Comparison of ENCODE assay signal across 36 cellular contexts in the genomic region with DNA sequence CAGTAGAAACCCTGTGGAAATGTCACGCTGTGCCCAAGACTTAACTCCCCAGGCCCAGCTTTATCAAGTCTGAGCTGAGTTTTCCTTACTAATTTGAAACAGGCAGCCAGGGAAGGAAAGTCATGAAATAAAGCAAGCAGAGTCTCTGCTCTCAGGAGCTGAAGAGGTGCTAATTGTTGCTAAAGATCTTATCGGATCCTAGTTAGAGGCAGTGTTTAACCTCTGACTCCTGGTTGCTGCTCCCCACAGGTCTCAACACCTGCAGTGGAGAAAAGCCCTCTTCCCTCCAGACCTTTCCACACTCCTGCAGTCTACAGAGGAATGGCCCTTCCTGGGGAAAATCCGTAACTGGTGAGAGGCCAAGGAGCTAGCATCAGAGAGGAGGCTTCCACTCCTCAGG.
"Had no signal": no experiment of that assay in that cellular context is flagged by ENCODE, and none has a peak within 500 bp of the region (broad histone marks: within the 10 kb centered on the region; RNA-seq: fewer than 3 reads in every experiment).

No MANE protein-coding gene starts in this region.

- H3K27me3 ChIP-seq: adrenal gland, body of pancreas, esophagus squamous epithelium, gastroesophageal sphincter had no signal

- H3K4me3 Mint-ChIP-seq: activated B cell treated with CpG ODN at 0.5 μM for 24 hours; activated CD8-positive, alpha-beta memory T cell treated with anti-CD3 and anti-CD28 coated beads, Interleukin-2, amount 10 ng/mL, durations not matched to agents 7 days and 5 days; activated CD8-positive, alpha-beta T cell treated with anti-CD3 and anti-CD28 coated beads, Interleukin-2, amount 10 ng/mL, durations not matched to agents 7 days and 5 days; activated naive CD4-positive, alpha-beta T cell treated with anti-CD3 and anti-CD28 coated beads for 36 hours; activated naive CD4-positive, alpha-beta T cell treated with anti-CD3 and anti-CD28 coated beads, Interleukin-2, amount 50 U/mL, for 24 hours; activated naive CD8-positive, alpha-beta T cell treated with anti-CD3 and anti-CD28 coated beads for 36 hours; activated naive CD8-positive, alpha-beta T cell treated with anti-CD3 and anti-CD28 coated beads, Interleukin-2, amount 50 U/mL, for 24 hours; activated T-helper 1 cell treated with anti-CD3 and anti-CD28 coated beads, Interleukin-12 subunit alpha, Interleukin-12 subunit beta, Interleukin-2, Interleukin-4 antibody, amounts not matched to agents 30 ng/mL and 10 ng/mL and 1 ng/mL, durations not matched to agents 14 hours and 24 hours and 36 hours; central memory CD8-positive, alpha-beta T cell; effector memory CD8-positive, alpha-beta T cell; T-helper 17 cell; T-helper 2 cell treated with Interferon-gamma antibody and Interleukin-4, amounts not matched to agents 5 μg/mL and 100 μg/mL, for 36 hours had no signal

- H3K36me3 ChIP-seq: adrenal gland, cardiac muscle cell, esophagus squamous epithelium, gastroesophageal sphincter, WERI-Rb-1 had no signal

- H3K27me3 Mint-ChIP-seq: activated B cell treated with CpG ODN at 0.5 μM for 24 hours; activated CD8-positive, alpha-beta memory T cell treated with anti-CD3 and anti-CD28 coated beads, Interleukin-2, amount 10 ng/mL, durations not matched to agents 7 days and 5 days; activated naive CD4-positive, alpha-beta T cell treated with anti-CD3 and anti-CD28 coated beads, Interleukin-2, amount 50 U/mL, for 24 hours; activated naive CD8-positive, alpha-beta T cell treated with anti-CD3 and anti-CD28 coated beads for 36 hours; activated naive CD8-positive, alpha-beta T cell treated with anti-CD3 and anti-CD28 coated beads, Interleukin-2, amount 50 U/mL, for 24 hours; central memory CD8-positive, alpha-beta T cell; T-helper 17 cell had no signal

- ATAC-seq: activated CD4-positive, CD25-positive, alpha-beta regulatory T cell treated with anti-CD3 and anti-CD28 coated beads, Interleukin-2, amount 50 U/mL, for 24 hours; activated CD8-positive, alpha-beta memory T cell treated with anti-CD3 and anti-CD28 coated beads, Interleukin-2, amount 10 ng/mL, durations not matched to agents 7 days and 5 days; activated CD8-positive, alpha-beta T cell treated with anti-CD3 and anti-CD28 coated beads, Interleukin-2, amount 10 ng/mL, durations not matched to agents 7 days and 5 days; activated naive CD8-positive, alpha-beta T cell treated with anti-CD3 and anti-CD28 coated beads, Interleukin-2, amount 50 U/mL, for 24 hours; body of pancreas; effector memory CD8-positive, alpha-beta T cell; gastroesophageal sphincter; T-helper 17 cell had no signal

- H3K4me1 Mint-ChIP-seq: activated B cell treated with CpG ODN at 0.5 μM for 24 hours; activated CD8-positive, alpha-beta memory T cell treated with anti-CD3 and anti-CD28 coated beads, Interleukin-2, amount 10 ng/mL, durations not matched to agents 7 days and 5 days; activated naive CD4-positive, alpha-beta T cell treated with anti-CD3 and anti-CD28 coated beads, Interleukin-2, amount 50 U/mL, for 24 hours; activated naive CD8-positive, alpha-beta T cell treated with anti-CD3 and anti-CD28 coated beads for 36 hours; activated naive CD8-positive, alpha-beta T cell treated with anti-CD3 and anti-CD28 coated beads, Interleukin-2, amount 50 U/mL, for 24 hours; central memory CD8-positive, alpha-beta T cell; T-helper 17 cell had no signal

- H3K36me3 Mint-ChIP-seq: activated CD8-positive, alpha-beta memory T cell treated with anti-CD3 and anti-CD28 coated beads, Interleukin-2, amount 10 ng/mL, durations not matched to agents 7 days and 5 days; activated naive CD4-positive, alpha-beta T cell treated with anti-CD3 and anti-CD28 coated beads, Interleukin-2, amount 50 U/mL, for 24 hours; activated naive CD8-positive, alpha-beta T cell treated with anti-CD3 and anti-CD28 coated beads for 36 hours had no signal

- H3K27ac ChIP-seq: adrenal gland, body of pancreas, cardiac muscle cell, epithelial cell of prostate, esophagus squamous epithelium, gastroesophageal sphincter, WERI-Rb-1 had no signal

- H3K4me1 ChIP-seq: adrenal gland, body of pancreas, esophagus squamous epithelium, gastroesophageal sphincter had no signal

- H3K9me3 ChIP-seq: adrenal gland, body of pancreas, esophagus squamous epithelium, gastroesophageal sphincter had no signal

- H3K9me3 Mint-ChIP-seq: activated naive CD4-positive, alpha-beta T cell treated with anti-CD3 and anti-CD28 coated beads for 36 hours; activated naive CD4-positive, alpha-beta T cell treated with anti-CD3 and anti-CD28 coated beads, Interleukin-2, amount 50 U/mL, for 24 hours; activated naive CD8-positive, alpha-beta T cell treated with anti-CD3 and anti-CD28 coated beads for 36 hours; activated T-helper 1 cell treated with anti-CD3 and anti-CD28 coated beads, Interleukin-12 subunit alpha, Interleukin-12 subunit beta, Interleukin-2, Interleukin-4 antibody, amounts not matched to agents 30 ng/mL and 10 ng/mL and 1 ng/mL, durations not matched to agents 14 hours and 24 hours and 36 hours; activated T-helper 2 cell treated with anti-CD3 and anti-CD28 coated beads, Interferon-gamma antibody, Interleukin-2, Interleukin-4, amounts not matched to agents 10 μg/mL and 5 μg/mL and 100 μg/mL, durations not matched to agents 14 hours and 24 hours and 36 hours; T-helper 2 cell treated with Interferon-gamma antibody and Interleukin-4, amounts not matched to agents 5 μg/mL and 100 μg/mL, for 36 hours had no signal

- DNase-seq: activated B cell treated with CpG ODN at 0.5 μM for 24 hours; activated CD4-positive, alpha-beta T cell treated with anti-CD3 and anti-CD28 coated beads for 48 hours; activated CD4-positive, alpha-beta T cell treated with anti-CD3 and anti-CD28 coated beads, Interleukin-2, amount 50 U/mL, for 1 hour; activated CD4-positive, alpha-beta T cell treated with anti-CD3 and anti-CD28 coated beads, Interleukin-2, amount 50 U/mL, for 48 hours; activated CD8-positive, alpha-beta memory T cell treated with anti-CD3 and anti-CD28 coated beads, Interleukin-2, amount 10 ng/mL, durations not matched to agents 7 days and 5 days; activated CD8-positive, alpha-beta memory T cell treated with anti-CD3 and anti-CD28 coated beads, Interleukin-2, amount 50 U/mL, for 4 hours; activated CD8-positive, alpha-beta T cell treated with anti-CD3 and anti-CD28 coated beads, Interleukin-2, amount 10 ng/mL, durations not matched to agents 7 days and 5 days; activated effector memory CD4-positive, alpha-beta T cell treated with anti-CD3 and anti-CD28 coated beads, Interleukin-2, amount 50 U/mL, for 16 hours; activated naive CD4-positive, alpha-beta T cell treated with anti-CD3 and anti-CD28 coated beads for 36 hours; activated naive CD8-positive, alpha-beta T cell treated with anti-CD3 and anti-CD28 coated beads for 36 hours; activated naive CD8-positive, alpha-beta T cell treated with anti-CD3 and anti-CD28 coated beads, Interleukin-2, amount 50 U/mL, for 24 hours; activated T-cell treated with anti-CD3 and anti-CD28 coated beads, Interleukin-2, amount 50 U/mL, for 1 hour; activated T-cell treated with anti-CD3 and anti-CD28 coated beads, Interleukin-2, amount 50 U/mL, for 48 hours; adrenal gland; amygdala; aorta; body of pancreas; cortex of kidney; dermis blood vessel endothelial cell; effector CD4-positive, alpha-beta T cell; effector memory CD8-positive, alpha-beta T cell; esophagus squamous epithelium; foreskin melanocyte; T-helper 1 cell; T-helper 17 cell; T1000; WERI-Rb-1 had no signal

- H3K4me3 ChIP-seq: adrenal gland, body of pancreas, cardiac muscle cell, esophagus squamous epithelium, gastroesophageal sphincter had no signal

- H3K27ac Mint-ChIP-seq: activated B cell treated with CpG ODN at 0.5 μM for 24 hours; activated CD8-positive, alpha-beta memory T cell treated with anti-CD3 and anti-CD28 coated beads, Interleukin-2, amount 10 ng/mL, durations not matched to agents 7 days and 5 days; activated CD8-positive, alpha-beta T cell treated with anti-CD3 and anti-CD28 coated beads, Interleukin-2, amount 10 ng/mL, durations not matched to agents 7 days and 5 days; activated naive CD4-positive, alpha-beta T cell treated with anti-CD3 and anti-CD28 coated beads for 36 hours; activated naive CD4-positive, alpha-beta T cell treated with anti-CD3 and anti-CD28 coated beads, Interleukin-2, amount 50 U/mL, for 24 hours; activated naive CD8-positive, alpha-beta T cell treated with anti-CD3 and anti-CD28 coated beads for 36 hours; activated naive CD8-positive, alpha-beta T cell treated with anti-CD3 and anti-CD28 coated beads, Interleukin-2, amount 50 U/mL, for 24 hours; activated T-helper 1 cell treated with anti-CD3 and anti-CD28 coated beads, Interleukin-12 subunit alpha, Interleukin-12 subunit beta, Interleukin-2, Interleukin-4 antibody, amounts not matched to agents 30 ng/mL and 10 ng/mL and 1 ng/mL, durations not matched to agents 14 hours and 24 hours and 36 hours; activated T-helper 2 cell treated with anti-CD3 and anti-CD28 coated beads, Interferon-gamma antibody, Interleukin-2, Interleukin-4, amounts not matched to agents 10 μg/mL and 5 μg/mL and 100 μg/mL, durations not matched to agents 14 hours and 24 hours and 36 hours; effector memory CD8-positive, alpha-beta T cell; T-helper 17 cell; T-helper 2 cell treated with Interferon-gamma antibody and Interleukin-4, amounts not matched to agents 5 μg/mL and 100 μg/mL, for 36 hours had no signal
